21 cellular contexts compared by ENCODE assay signal in the genomic region with DNA sequence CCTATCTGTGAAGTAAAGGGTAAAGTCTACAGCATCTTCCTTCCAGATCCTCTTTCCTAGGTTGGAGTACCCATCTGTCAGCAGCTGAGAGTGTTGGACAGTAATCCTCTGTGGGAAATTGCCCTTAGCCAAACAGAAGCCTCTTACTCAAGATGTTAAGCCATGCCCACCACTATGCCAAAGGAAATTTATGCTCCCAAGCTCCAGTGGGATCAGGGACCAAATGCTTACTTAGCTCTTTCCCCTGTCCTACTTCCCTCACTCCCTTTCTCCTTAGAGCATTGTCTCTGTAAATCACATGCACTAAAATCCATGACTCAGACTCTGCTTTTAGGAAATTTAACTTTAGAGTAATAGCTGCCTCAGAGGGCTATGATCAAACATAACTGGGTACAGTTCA.
DNase-seq lines count a peak whose midpoint lies in the region; ATAC-seq and TF ChIP-seq lines count a peak whose summit lies in the region.
"Had no signal": no experiment of that assay in that cellular context is flagged by ENCODE, and none has a peak within 500 bp of the region (broad histone marks: within the 10 kb centered on the region; RNA-seq: fewer than 3 reads in every experiment).

No MANE protein-coding gene starts in this region.

- no peak overlapping the region for H2AFZ ChIP-seq in GM23248
- H2AFZ ChIP-seq: GM23338 had no signal

- 0 out of 2 replicates have a peak, but pooled peaks cover 5% of the 10 kb centered on the region for H3K4me1 ChIP-seq in GM23248 (ENCODE audit: insufficient read depth)

- no peaks in the 10 kb centered on the region for H3K9me3 ChIP-seq in GM23248 (ENCODE audit: low read depth)

- DNase-seq in GM23248 (peak; percentile 25), NCI-H82 treated with DMSO at 0.1 percent for 48 hours (lab: John Stamatoyannopoulos, UW; ENCODE audit: unreplicated experiment) (peak; percentile 84), fibroblast of mammary gland (ENCODE audit: low read depth) (peak; percentile 62), skeletal muscle cell (ENCODE audit: low read depth) (peak; percentile 29), GDM1 (lab: John Stamatoyannopoulos, UW) (no peak)
- no peak for DNase-seq in activated T-cell treated with anti-CD3 and anti-CD28 coated beads, Interleukin-2, amount 50 U/mL, for 48 hours
- DNase-seq: DMS 273 treated with DMSO at 0.1 percent for 48 hours; HCEC 1CT; IMR-90; NCI-H1694; NCI-H2081 treated with DMSO at 0.1 percent for 48 hours; NCI-H446 treated with DMSO at 0.1 percent for 48 hours; NK-92 treated with Interleukin-12 subunit alpha and Interleukin-12 subunit beta, amount 100 ng/mL, for 24 hours; SHP77 treated with DMSO at 0.1 percent for 48 hours; SW 1271 had no signal

- H3K36me3 ChIP-seq in GM23248 (ENCODE audit: low read depth), result no peaks in the 10 kb centered on the region

- no peaks in the 10 kb centered on the region for H3F3A ChIP-seq in GM23248 (ENCODE audit: insufficient read depth)

- no peaks in the 10 kb centered on the region for H3K27me3 ChIP-seq in GM23248 (replicated peaks; ENCODE audit: insufficient read depth)

- H3K4me3 ChIP-seq in GM23248 (no peak overlapping the region), fibroblast of mammary gland (ENCODE audit: control insufficient read depth, low read depth, low read length) (no peak overlapping the region), skeletal muscle cell (ENCODE audit: low read depth, low read length) (no peak overlapping the region)
- H3K4me3 ChIP-seq: GM23338, SK-N-MC had no signal

- in situ Hi-C loops in GM23248 (cut with MboI), result no loop called here

- no peaks in the 10 kb centered on the region for H3K9me2 ChIP-seq in GM23248 (ENCODE audit: insufficient read depth)

- ATAC-seq in GM19467 (IDR thresholded peaks at IDR 0.05; ENCODE audit: unreplicated experiment) (no peak), HG03571 (IDR thresholded peaks at IDR 0.05; ENCODE audit: unreplicated experiment) (no peak)
- ATAC-seq: GM23338 had no signal

- H3K9ac ChIP-seq in GM23248, result no peak overlapping the region
- H3K9ac ChIP-seq: KMS-11 had no signal

- no peaks in the 10 kb centered on the region for H3K79me2 ChIP-seq in GM23248 (ENCODE audit: insufficient read depth)

- H3K4me2 ChIP-seq in GM23248 (ENCODE audit: unreplicated experiment), result no peak overlapping the region
- H3K4me2 ChIP-seq: GM23338, KMS-11 had no signal

- H3K27ac ChIP-seq in GM23248, result no peak overlapping the region
- H3K27ac ChIP-seq: KMS-11, RWPE1, SK-N-MC had no signal

- no peak for TF ChIP-seq CTCF in fibroblast of mammary gland (conservative IDR thresholded peaks at IDR 0.05; ENCODE audit: control insufficient read depth, insufficient read depth, low read depth, low read length)

- H4K20me1 ChIP-seq in GM23248 (ENCODE audit: insufficient read depth), result no peaks in the 10 kb centered on the region

Comparison
In these comparisons a context has a peak if more than half of its experiments do, and no peak if none do; other contexts are left out.
1. DNase-seq: peak in GM23248 (single experiment), NCI-H82 treated with DMSO at 0.1 percent for 48 hours (single experiment), fibroblast of mammary gland (single experiment) and skeletal muscle cell (single experiment); none in GDM1 (single experiment) and activated T-cell treated with anti-CD3 and anti-CD28 coated beads, Interleukin-2, amount 50 U/mL, for 48 hours (0 of 2).